In genomic region chr1:53599461-53599860, GRCh38 we compare ENCODE assay signal across 13 cellular contexts.
"Had no signal": no experiment of that assay in that cellular context is flagged by ENCODE, and none has a peak within 500 bp of the region (broad histone marks: within the 10 kb centered on the region; RNA-seq: fewer than 3 reads in every experiment).

No MANE protein-coding gene starts in this region.

- H3K4me3 Mint-ChIP-seq: dendritic cell treated with granulocyte-macrophage colony-stimulating factor and Interleukin-4, amounts not matched to agents 40 ng/mL and 50 ng/mL, for 4 days; naive thymus-derived CD4-positive, alpha-beta T cell; nephron progenitor cell; stimulated activated effector memory CD8-positive, alpha-beta T cell treated with anti-CD3 and anti-CD28 coated beads, Interleukin-12 subunit alpha, Interleukin-12 subunit beta, amount 100 ng/mL, for 72 hours; stimulated activated naive CD8-positive, alpha-beta T cell treated with anti-CD3 and anti-CD28 coated beads, Interleukin-15, Interleukin-2, amounts not matched to agents 100 ng/mL and 50 ng/mL, for 24 hours had no signal

- ATAC-seq: foreskin keratinocyte, left cardiac atrium, left ventricle myocardium superior had no signal

- H3K27me3 Mint-ChIP-seq: dendritic cell treated with granulocyte-macrophage colony-stimulating factor and Interleukin-4, amounts not matched to agents 40 ng/mL and 50 ng/mL, for 4 days; naive thymus-derived CD4-positive, alpha-beta T cell; stimulated activated naive CD8-positive, alpha-beta T cell treated with anti-CD3 and anti-CD28 coated beads, Interleukin-15, Interleukin-2, amounts not matched to agents 100 ng/mL and 50 ng/mL, for 24 hours had no signal

- DNase-seq: erythroblast; foreskin keratinocyte; kidney; left cardiac atrium; left ventricle myocardium superior; mesenchymal stem cell; naive thymus-derived CD4-positive, alpha-beta T cell; nephron progenitor cell; stimulated activated CD4-positive, alpha-beta T cell treated with anti-CD3 and anti-CD28 coated beads, Interleukin-4, amount 100 ng/mL, for 1 hour; stimulated activated CD8-positive, alpha-beta memory T cell treated with anti-CD3 and anti-CD28 coated beads, Interleukin-4, amount 100 ng/mL, for 48 hours had no signal

- H3K36me3 Mint-ChIP-seq: naive thymus-derived CD4-positive, alpha-beta T cell; stimulated activated effector memory CD8-positive, alpha-beta T cell treated with anti-CD3 and anti-CD28 coated beads, Interleukin-12 subunit alpha, Interleukin-12 subunit beta, amount 100 ng/mL, for 72 hours had no signal

- H3K9me3 Mint-ChIP-seq: dendritic cell treated with granulocyte-macrophage colony-stimulating factor and Interleukin-4, amounts not matched to agents 40 ng/mL and 50 ng/mL, for 4 days; naive thymus-derived CD4-positive, alpha-beta T cell; nephron progenitor cell; stimulated activated effector memory CD8-positive, alpha-beta T cell treated with anti-CD3 and anti-CD28 coated beads, Interleukin-12 subunit alpha, Interleukin-12 subunit beta, amount 100 ng/mL, for 72 hours; stimulated activated naive CD8-positive, alpha-beta T cell treated with anti-CD3 and anti-CD28 coated beads, Interleukin-15, Interleukin-2, amounts not matched to agents 100 ng/mL and 50 ng/mL, for 24 hours had no signal

- H3K27ac Mint-ChIP-seq: dendritic cell treated with granulocyte-macrophage colony-stimulating factor and Interleukin-4, amounts not matched to agents 40 ng/mL and 50 ng/mL, for 4 days; naive thymus-derived CD4-positive, alpha-beta T cell; nephron progenitor cell; stimulated activated effector memory CD8-positive, alpha-beta T cell treated with anti-CD3 and anti-CD28 coated beads, Interleukin-12 subunit alpha, Interleukin-12 subunit beta, amount 100 ng/mL, for 72 hours; stimulated activated naive CD8-positive, alpha-beta T cell treated with anti-CD3 and anti-CD28 coated beads, Interleukin-15, Interleukin-2, amounts not matched to agents 100 ng/mL and 50 ng/mL, for 24 hours had no signal
